In the genomic region with DNA sequence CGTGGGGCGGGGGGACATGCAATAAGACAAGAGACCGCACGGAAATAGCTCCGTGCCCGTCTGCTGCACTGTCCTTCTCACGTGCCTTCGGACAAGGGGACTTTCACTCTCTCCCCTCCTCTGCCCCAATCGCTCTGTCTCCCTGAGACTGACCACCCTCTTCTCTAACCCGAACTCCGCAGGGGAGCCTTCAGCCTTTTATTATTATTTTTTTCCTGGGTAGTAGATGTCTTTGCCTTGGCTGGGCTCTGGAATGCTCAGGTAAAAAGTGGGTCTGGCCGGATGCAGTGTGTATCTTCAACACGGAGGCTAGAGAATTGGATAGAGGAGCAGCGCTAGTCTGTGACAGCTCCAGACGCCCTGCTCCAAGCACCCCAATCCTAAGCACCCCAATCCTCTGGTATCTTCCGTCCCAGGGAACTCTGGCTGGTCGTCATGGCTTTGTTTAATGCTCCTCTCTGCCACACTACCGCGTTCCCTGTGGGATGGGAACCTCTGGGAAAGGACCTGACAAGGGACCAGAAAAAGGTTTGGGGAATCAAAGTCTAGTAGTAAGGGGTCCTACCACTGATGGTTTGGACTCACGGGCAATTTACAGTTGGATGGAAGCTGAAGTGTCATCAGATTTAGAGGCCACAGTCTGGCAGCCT, we compare ENCODE assay signal across 12 cellular contexts. TPM values are rescaled to one million over a fixed set of nuclear protein-coding genes. Genes with fewer than 3 reads are reported as not detected.
DNase-seq lines count a peak whose midpoint lies in the region; ATAC-seq, FAIRE-seq and TF ChIP-seq lines count a peak whose summit lies in the region.
"Had no signal": no experiment of that assay in that cellular context is flagged by ENCODE, and none has a peak within 500 bp of the region (broad histone marks: within the 10 kb centered on the region; RNA-seq: fewer than 3 reads in every experiment).

No MANE protein-coding gene starts in this region.

- H3K79me2 ChIP-seq in HepG2 (ENCODE audit: insufficient read depth, low read length) = no peaks in the 10 kb centered on the region

- H3K4me1 ChIP-seq in HepG2 (ENCODE audit: insufficient read depth, low read length) = peaks cover 38% of the 10 kb centered on the region

- H3K9ac ChIP-seq in HepG2 (ENCODE audit: insufficient read depth, low read depth, low read length) = no peak overlapping the region

- no peak overlapping the region for H3K27ac ChIP-seq in HepG2 (ENCODE audit: extremely low read length, insufficient read depth, low read length)

- no peak for DNase-seq in activated CD4-positive, alpha-beta T cell treated with anti-CD3 and anti-CD28 coated beads for 36 hours
- no peak for DNase-seq in activated CD4-positive, alpha-beta T cell treated with anti-CD3 and anti-CD28 coated beads, Interleukin-2, amount 50 U/mL, for 4 hours
- no peak for DNase-seq in activated T-helper 2 cell treated with anti-CD3 and anti-CD28 coated beads, Interferon-gamma antibody, Interleukin-2, Interleukin-4, amounts not matched to agents 10 μg/mL and 5 μg/mL and 100 μg/mL, durations not matched to agents 14 hours and 24 hours and 36 hours (ENCODE audit: low spot score)
- no peak for DNase-seq in HepG2 (ENCODE audit: low spot score)
- DNase-seq in stimulated activated naive CD8-positive, alpha-beta T cell treated with anti-CD3 and anti-CD28 coated beads, Interleukin-15, amount 100 ng/mL, for 72 hours = no peak
- DNase-seq in activated gamma-delta T cell treated with Interleukin-2 at 50 U/mL for 16 hours = no peak
- no peak for DNase-seq in medulla oblongata (ENCODE audit: extremely low spot score)
- DNase-seq: ACHN, left colon, NCI-H524 treated with DMSO at 0.1 percent for 48 hours had no signal

- H2AFZ ChIP-seq in HepG2 (ENCODE audit: low read length) = no peak overlapping the region

- in situ Hi-C loops in HepG2 (cut with HindIII; ENCODE audit: extremely low pct_ligation_motif_present, low pct_unique_long_range_greater_than_20kb) = loop anchor here (5.0 kb wide), 2 partner anchors 168 to 198 kb away; a partner anchor contains a TSS

- H3K9me3 ChIP-seq in HepG2 (ENCODE audit: low read length) = no peaks in the 10 kb centered on the region

- WGBS in HepG2 (ENCODE audit: low lambda C conversion rate) = 8% methylated on average over 14 of the region's 20 CpGs

- H3K27ac Mint-ChIP-seq in activated CD4-positive, alpha-beta T cell treated with anti-CD3 and anti-CD28 coated beads for 36 hours = no peak overlapping the region
- H3K27ac Mint-ChIP-seq in activated T-helper 2 cell treated with anti-CD3 and anti-CD28 coated beads, Interferon-gamma antibody, Interleukin-2, Interleukin-4, amounts not matched to agents 10 μg/mL and 5 μg/mL and 100 μg/mL, durations not matched to agents 14 hours and 24 hours and 36 hours = no peak overlapping the region
- no peak overlapping the region for H3K27ac Mint-ChIP-seq in stimulated activated naive CD8-positive, alpha-beta T cell treated with anti-CD3 and anti-CD28 coated beads, Interleukin-15, amount 100 ng/mL, for 72 hours

- peaks cover 19 to 76% of the 10 kb centered on the region in 2 experiments for H3K27me3 ChIP-seq in HepG2 (ENCODE audit: control insufficient read depth in 1 of 2, insufficient read depth in 2 of 2, low read length in 2 of 2)

- CTCF ChIA-PET in activated CD4-positive, alpha-beta T cell treated with anti-CD3 and anti-CD28 coated beads for 36 hours (lab: Charles Lee) = interaction anchor here (0.7 to 2.6 kb wide), 5 partner anchors 36 to 171 kb away, joined by 3 to 12 read pairs (median 3); a partner anchor contains a TSS
- CTCF ChIA-PET in HepG2 (lab: Yijun Ruan, JAX; ENCODE audit: low intra/inter-chr PET ratio, low total read pairs) = no interaction called here

- TF ChIP-seq EP300 in HepG2 (IDR thresholded peaks at IDR 0.05; ENCODE audit: low read depth in 2 of 2, low read length in 2 of 2) = no peak
- TF ChIP-seq EP300 in HepG2 (CRISPR knock-in tag; IDR thresholded peaks at IDR 0.05; ENCODE audit: borderline replicate concordance) = no peak

- peak overlapping the region; percentile 64 for H3K4me2 ChIP-seq in HepG2 (ENCODE audit: low read depth, low read length)

- no peak for TF ChIP-seq CTCF in HepG2 (CRISPR knock-in tag; IDR thresholded peaks at IDR 0.05)

- no peak for FAIRE-seq in HepG2 (lab: Jason Lieb, UNC)
- FAIRE-seq: H54 had no signal

- H3K4me3 ChIP-seq in HepG2 (replicated peaks in 1 of 3; ENCODE audit: insufficient read depth in 1 of 3, low read depth in 2 of 3, low read length in 3 of 3) = peak overlapping the region; percentile 30 to 63 (median 35); a peak in 4 of 6 replicates

- peak overlapping the region; percentile 24 for H3K4me3 Mint-ChIP-seq in activated CD4-positive, alpha-beta T cell treated with anti-CD3 and anti-CD28 coated beads for 36 hours
- peak overlapping the region; percentile 1 for H3K4me3 Mint-ChIP-seq in activated T-helper 2 cell treated with anti-CD3 and anti-CD28 coated beads, Interferon-gamma antibody, Interleukin-2, Interleukin-4, amounts not matched to agents 10 μg/mL and 5 μg/mL and 100 μg/mL, durations not matched to agents 14 hours and 24 hours and 36 hours (ENCODE audit: low read depth)
- peak overlapping the region; percentile 48 to 72 for H3K4me3 Mint-ChIP-seq in stimulated activated naive CD8-positive, alpha-beta T cell treated with anti-CD3 and anti-CD28 coated beads, Interleukin-15, amount 100 ng/mL, for 72 hours

- POLR2A ChIA-PET in activated CD4-positive, alpha-beta T cell treated with anti-CD3 and anti-CD28 coated beads for 36 hours (lab: Charles Lee) = no interaction called here
- POLR2A ChIA-PET in HepG2 (lab: Yijun Ruan, JAX) = no interaction called here

- H3K36me3 ChIP-seq in HepG2 (replicated peaks in 1 of 2; ENCODE audit: control insufficient read depth in 1 of 2, insufficient read depth in 2 of 2, low read length in 2 of 2) = no peaks in the 10 kb centered on the region

- ATAC-seq in activated CD4-positive, alpha-beta T cell treated with anti-CD3 and anti-CD28 coated beads for 36 hours = no peak
- ATAC-seq in HepG2 (peak; percentile 13; the same call in 2 of the 3 replicates), GM18868 (IDR thresholded peaks at IDR 0.05; ENCODE audit: unreplicated experiment) (no peak)
- ATAC-seq in stimulated activated naive CD8-positive, alpha-beta T cell treated with anti-CD3 and anti-CD28 coated beads, Interleukin-15, amount 100 ng/mL, for 72 hours = no peak
- ATAC-seq: left colon had no signal

- no peaks in the 10 kb centered on the region for H3K9me3 Mint-ChIP-seq in activated CD4-positive, alpha-beta T cell treated with anti-CD3 and anti-CD28 coated beads for 36 hours (ENCODE audit: low read depth)
- no peaks in the 10 kb centered on the region for H3K9me3 Mint-ChIP-seq in activated T-helper 2 cell treated with anti-CD3 and anti-CD28 coated beads, Interferon-gamma antibody, Interleukin-2, Interleukin-4, amounts not matched to agents 10 μg/mL and 5 μg/mL and 100 μg/mL, durations not matched to agents 14 hours and 24 hours and 36 hours
- no peaks in the 10 kb centered on the region for H3K9me3 Mint-ChIP-seq in stimulated activated naive CD8-positive, alpha-beta T cell treated with anti-CD3 and anti-CD28 coated beads, Interleukin-15, amount 100 ng/mL, for 72 hours

- H3K36me3 Mint-ChIP-seq in activated CD4-positive, alpha-beta T cell treated with anti-CD3 and anti-CD28 coated beads for 36 hours (ENCODE audit: low read depth) = no peaks in the 10 kb centered on the region
- no peaks in the 10 kb centered on the region for H3K36me3 Mint-ChIP-seq in activated T-helper 2 cell treated with anti-CD3 and anti-CD28 coated beads, Interferon-gamma antibody, Interleukin-2, Interleukin-4, amounts not matched to agents 10 μg/mL and 5 μg/mL and 100 μg/mL, durations not matched to agents 14 hours and 24 hours and 36 hours (ENCODE audit: low read depth)

- no TSS peak for BruUV-seq in HepG2 (replicated peaks; lab: Mats Ljungman, UMichigan)

- peaks cover 69% of the 10 kb centered on the region for H3K27me3 Mint-ChIP-seq in activated CD4-positive, alpha-beta T cell treated with anti-CD3 and anti-CD28 coated beads for 36 hours
- H3K27me3 Mint-ChIP-seq in activated T-helper 2 cell treated with anti-CD3 and anti-CD28 coated beads, Interferon-gamma antibody, Interleukin-2, Interleukin-4, amounts not matched to agents 10 μg/mL and 5 μg/mL and 100 μg/mL, durations not matched to agents 14 hours and 24 hours and 36 hours (ENCODE audit: low read depth) = peaks cover 77% of the 10 kb centered on the region
- peaks cover 81% of the 10 kb centered on the region for H3K27me3 Mint-ChIP-seq in stimulated activated naive CD8-positive, alpha-beta T cell treated with anti-CD3 and anti-CD28 coated beads, Interleukin-15, amount 100 ng/mL, for 72 hours

- intact Hi-C loops in activated CD4-positive, alpha-beta T cell treated with anti-CD3 and anti-CD28 coated beads for 36 hours (cut with DNase I, micrococcal nuclease) = loop anchor here (5.0 to 10.0 kb wide), 2 partner anchors 302 to 305 kb away; no protein-coding TSS in a partner anchor
- intact Hi-C loops in activated T-helper 2 cell treated with anti-CD3 and anti-CD28 coated beads, Interferon-gamma antibody, Interleukin-2, Interleukin-4, amounts not matched to agents 10 μg/mL and 5 μg/mL and 100 μg/mL, durations not matched to agents 14 hours and 24 hours and 36 hours (cut with micrococcal nuclease) = loop anchor here (5.0 kb wide), 2 partner anchors 423 to 1863 kb away; no protein-coding TSS in a partner anchor
- intact Hi-C loops in HepG2 (cut with micrococcal nuclease; ENCODE audit: unreplicated experiment) = no loop called here

- peaks cover 24% of the 10 kb centered on the region for H3K4me1 Mint-ChIP-seq in activated CD4-positive, alpha-beta T cell treated with anti-CD3 and anti-CD28 coated beads for 36 hours
- peaks cover 14% of the 10 kb centered on the region for H3K4me1 Mint-ChIP-seq in activated T-helper 2 cell treated with anti-CD3 and anti-CD28 coated beads, Interferon-gamma antibody, Interleukin-2, Interleukin-4, amounts not matched to agents 10 μg/mL and 5 μg/mL and 100 μg/mL, durations not matched to agents 14 hours and 24 hours and 36 hours (ENCODE audit: low read depth)
- H3K4me1 Mint-ChIP-seq in stimulated activated naive CD8-positive, alpha-beta T cell treated with anti-CD3 and anti-CD28 coated beads, Interleukin-15, amount 100 ng/mL, for 72 hours = peaks cover 40% of the 10 kb centered on the region

- H4K20me1 ChIP-seq in HepG2 (ENCODE audit: insufficient read depth, low read length) = no peaks in the 10 kb centered on the region

- no peak for TF ChIP-seq POLR2A in HepG2 (IDR thresholded peaks at IDR 0.05; ENCODE audit: insufficient read depth in 1 of 2, low read depth in 2 of 2, low read length in 2 of 2)

- no peak for TF ChIP-seq RAD21 in HepG2 (CRISPR knock-in tag; IDR thresholded peaks at IDR 0.05)

RNA-seq across cellular contexts. Expression of a gene that starts 25.1 kb away (rescaled TPM):
- total RNA-seq in activated CD4-positive, alpha-beta T cell treated with anti-CD3 and anti-CD28 coated beads for 36 hours = 10 to 100 TPM; 21.9 to 26.1 TPM
- 9.0 and 10.6 TPM in 2 replicates for total RNA-seq in activated T-helper 2 cell treated with anti-CD3 and anti-CD28 coated beads, Interferon-gamma antibody, Interleukin-2, Interleukin-4, amounts not matched to agents 10 μg/mL and 5 μg/mL and 100 μg/mL, durations not matched to agents 14 hours and 24 hours and 36 hours
- total RNA-seq in HepG2 (2016; rRNA removed; fragmentation: Illumina TruSeq; extraction: Trizol) = 0.07 TPM in 1 of 2 replicates, not detected in the other
- not detected in 2 replicates for total RNA-seq in HepG2 (2016; cell fraction: cytosol; rRNA removed; fragmentation: Illumina TruSeq; extraction: Trizol; ENCODE audit: low read depth)
- 0.28 TPM in 1 of 2 replicates, not detected in the other for total RNA-seq in HepG2 (2016; cell fraction: insoluble cytoplasmic fraction; rRNA removed; fragmentation: Illumina TruSeq; extraction: Trizol)
- 0.24 and 0.25 TPM in 2 replicates for total RNA-seq in HepG2 (2016; cell fraction: membrane; rRNA removed; fragmentation: Illumina TruSeq; extraction: Trizol)
- total RNA-seq in HepG2 (2016; cell fraction: nucleus; rRNA removed; fragmentation: Illumina TruSeq; extraction: Trizol) = 0.44 and 0.96 TPM in 2 replicates
- polyA plus RNA-seq in HepG2 (2011; rRNA removed) = 2.2 and 2.4 TPM in 2 replicates
- 0.49 and 2.1 TPM in 2 replicates for polyA plus RNA-seq in HepG2 (2011; cell fraction: cytosol; rRNA removed)
- polyA plus RNA-seq in HepG2 (2011; cell fraction: nucleus; rRNA removed) = 10.4 and 24.0 TPM in 2 replicates
- polyA plus RNA-seq in HepG2 (2012) = 2.3 and 3.0 TPM in 2 replicates
- polyA plus RNA-seq in HepG2 (2016; cell fraction: cytosol; fragmentation: Illumina TruSeq; extraction: Trizol; ENCODE audit: low read depth) = 0.10 and 0.23 TPM in 2 replicates
- polyA plus RNA-seq in HepG2 (2016; cell fraction: insoluble cytoplasmic fraction; fragmentation: Illumina TruSeq; extraction: Trizol; ENCODE audit: low read depth) = 0.28 TPM in 1 of 2 replicates, not detected in the other
- 0.50 TPM in 1 of 2 replicates, not detected in the other for polyA plus RNA-seq in HepG2 (2016; cell fraction: membrane; fragmentation: Illumina TruSeq; extraction: Trizol; ENCODE audit: low read depth)
- polyA plus RNA-seq in HepG2 (2016; cell fraction: nucleus; fragmentation: Illumina TruSeq; extraction: Trizol; ENCODE audit: insufficient read depth, low read depth) = 0.48 and 0.88 TPM in 2 replicates
- 1.2 TPM in 1 of 2 replicates, not detected in the other for polyA minus RNA-seq in HepG2 (2011; rRNA and poly(A)+ RNA removed; ENCODE audit: low replicate concordance)
- not detected in 2 replicates for polyA minus RNA-seq in HepG2 (2011; cell fraction: cytosol; rRNA and poly(A)+ RNA removed)
- 1.2 and 1.7 TPM in 2 replicates for polyA minus RNA-seq in HepG2 (2011; cell fraction: nucleus; rRNA and poly(A)+ RNA removed)

RNA-seq across cellular contexts. Expression of a gene that starts 39.9 kb away (rescaled TPM):
- total RNA-seq in activated CD4-positive, alpha-beta T cell treated with anti-CD3 and anti-CD28 coated beads for 36 hours = 1 to 10 TPM; 6.9 to 8.6 TPM
- total RNA-seq in activated T-helper 2 cell treated with anti-CD3 and anti-CD28 coated beads, Interferon-gamma antibody, Interleukin-2, Interleukin-4, amounts not matched to agents 10 μg/mL and 5 μg/mL and 100 μg/mL, durations not matched to agents 14 hours and 24 hours and 36 hours = 10.5 and 10.8 TPM in 2 replicates
- total RNA-seq in HepG2 (2016; rRNA removed; fragmentation: Illumina TruSeq; extraction: Trizol) = 6.8 and 10.1 TPM in 2 replicates
- 2.0 and 2.6 TPM in 2 replicates for total RNA-seq in HepG2 (2016; cell fraction: cytosol; rRNA removed; fragmentation: Illumina TruSeq; extraction: Trizol; ENCODE audit: low read depth)
- 5.6 and 10.3 TPM in 2 replicates for total RNA-seq in HepG2 (2016; cell fraction: insoluble cytoplasmic fraction; rRNA removed; fragmentation: Illumina TruSeq; extraction: Trizol)
- total RNA-seq in HepG2 (2016; cell fraction: membrane; rRNA removed; fragmentation: Illumina TruSeq; extraction: Trizol) = 4.5 and 5.1 TPM in 2 replicates
- 15.8 and 18.9 TPM in 2 replicates for total RNA-seq in HepG2 (2016; cell fraction: nucleus; rRNA removed; fragmentation: Illumina TruSeq; extraction: Trizol)
- polyA plus RNA-seq in HepG2 (2011; rRNA removed) = 7.5 and 8.7 TPM in 2 replicates
- 2.1 and 2.7 TPM in 2 replicates for polyA plus RNA-seq in HepG2 (2011; cell fraction: cytosol; rRNA removed)
- 19.4 and 25.6 TPM in 2 replicates for polyA plus RNA-seq in HepG2 (2011; cell fraction: nucleus; rRNA removed)
- polyA plus RNA-seq in HepG2 (2012) = 6.6 and 7.1 TPM in 2 replicates
- 1.8 and 2.2 TPM in 2 replicates for polyA plus RNA-seq in HepG2 (2016; cell fraction: cytosol; fragmentation: Illumina TruSeq; extraction: Trizol; ENCODE audit: low read depth)
- 7.1 and 7.6 TPM in 2 replicates for polyA plus RNA-seq in HepG2 (2016; cell fraction: insoluble cytoplasmic fraction; fragmentation: Illumina TruSeq; extraction: Trizol; ENCODE audit: low read depth)
- 3.7 and 3.8 TPM in 2 replicates for polyA plus RNA-seq in HepG2 (2016; cell fraction: membrane; fragmentation: Illumina TruSeq; extraction: Trizol; ENCODE audit: low read depth)
- 45.5 and 49.8 TPM in 2 replicates for polyA plus RNA-seq in HepG2 (2016; cell fraction: nucleus; fragmentation: Illumina TruSeq; extraction: Trizol; ENCODE audit: insufficient read depth, low read depth)
- polyA minus RNA-seq in HepG2 (2011; rRNA and poly(A)+ RNA removed; ENCODE audit: low replicate concordance) = 1.6 and 4.0 TPM in 2 replicates
- polyA minus RNA-seq in HepG2 (2011; cell fraction: cytosol; rRNA and poly(A)+ RNA removed) = 2.7 and 4.0 TPM in 2 replicates
- polyA minus RNA-seq in HepG2 (2011; cell fraction: nucleus; rRNA and poly(A)+ RNA removed) = 14.8 and 19.6 TPM in 2 replicates

RNA-seq across cellular contexts. Expression of a gene that starts 57.6 kb away (rescaled TPM):
- not detected for total RNA-seq in activated CD4-positive, alpha-beta T cell treated with anti-CD3 and anti-CD28 coated beads for 36 hours
- total RNA-seq in activated T-helper 2 cell treated with anti-CD3 and anti-CD28 coated beads, Interferon-gamma antibody, Interleukin-2, Interleukin-4, amounts not matched to agents 10 μg/mL and 5 μg/mL and 100 μg/mL, durations not matched to agents 14 hours and 24 hours and 36 hours = not detected in 2 replicates
- total RNA-seq in HepG2 (2016; rRNA removed; fragmentation: Illumina TruSeq; extraction: Trizol) = 0.07 TPM in 1 of 2 replicates, not detected in the other
- total RNA-seq in HepG2 (2016; cell fraction: cytosol; rRNA removed; fragmentation: Illumina TruSeq; extraction: Trizol; ENCODE audit: low read depth) = not detected in 2 replicates
- total RNA-seq in HepG2 (2016; cell fraction: insoluble cytoplasmic fraction; rRNA removed; fragmentation: Illumina TruSeq; extraction: Trizol) = not detected in 2 replicates
- not detected in 2 replicates for total RNA-seq in HepG2 (2016; cell fraction: membrane; rRNA removed; fragmentation: Illumina TruSeq; extraction: Trizol)
- total RNA-seq in HepG2 (2016; cell fraction: nucleus; rRNA removed; fragmentation: Illumina TruSeq; extraction: Trizol) = not detected in 2 replicates
- polyA plus RNA-seq in HepG2 (2011; rRNA removed) = 0.47 and 1.1 TPM in 2 replicates
- polyA plus RNA-seq in HepG2 (2011; cell fraction: cytosol; rRNA removed) = 0.21 and 0.60 TPM in 2 replicates
- 4.1 and 9.2 TPM in 2 replicates for polyA plus RNA-seq in HepG2 (2011; cell fraction: nucleus; rRNA removed)
- polyA plus RNA-seq in HepG2 (2012) = 2.2 and 2.4 TPM in 2 replicates
- not detected in 2 replicates for polyA plus RNA-seq in HepG2 (2016; cell fraction: cytosol; fragmentation: Illumina TruSeq; extraction: Trizol; ENCODE audit: low read depth)
- not detected in 2 replicates for polyA plus RNA-seq in HepG2 (2016; cell fraction: insoluble cytoplasmic fraction; fragmentation: Illumina TruSeq; extraction: Trizol; ENCODE audit: low read depth)
- not detected in 2 replicates for polyA plus RNA-seq in HepG2 (2016; cell fraction: membrane; fragmentation: Illumina TruSeq; extraction: Trizol; ENCODE audit: low read depth)
- 0.51 and 0.55 TPM in 2 replicates for polyA plus RNA-seq in HepG2 (2016; cell fraction: nucleus; fragmentation: Illumina TruSeq; extraction: Trizol; ENCODE audit: insufficient read depth, low read depth)
- 6.3 TPM in 1 of 2 replicates, not detected in the other for polyA minus RNA-seq in HepG2 (2011; rRNA and poly(A)+ RNA removed; ENCODE audit: low replicate concordance)
- polyA minus RNA-seq in HepG2 (2011; cell fraction: cytosol; rRNA and poly(A)+ RNA removed) = 2.1 and 2.7 TPM in 2 replicates
- 3.7 and 7.2 TPM in 2 replicates for polyA minus RNA-seq in HepG2 (2011; cell fraction: nucleus; rRNA and poly(A)+ RNA removed)

Comparison
In these comparisons a context has a peak if more than half of its experiments do, and no peak if none do; other contexts are left out.
1. H3K4me3 Mint-ChIP-seq: peak in every context shown above with its lines; median percentile 60 in stimulated activated naive CD8-positive, alpha-beta T cell treated with anti-CD3 and anti-CD28 coated beads, Interleukin-15, amount 100 ng/mL, for 72 hours; 24 in activated CD4-positive, alpha-beta T cell treated with anti-CD3 and anti-CD28 coated beads for 36 hours; 1 in activated T-helper 2 cell treated with anti-CD3 and anti-CD28 coated beads, Interferon-gamma antibody, Interleukin-2, Interleukin-4, amounts not matched to agents 10 μg/mL and 5 μg/mL and 100 μg/mL, durations not matched to agents 14 hours and 24 hours and 36 hours.